8 cellular contexts compared by ENCODE assay signal in genomic region chr16:53130193-53131049, GRCh38.
A peak's percentile ranks its signal among the peaks of the same experiment; 100 is the strongest.
DNase-seq lines count a peak whose midpoint lies in the region; ATAC-seq and TF ChIP-seq lines count a peak whose summit lies in the region.

No MANE protein-coding gene starts in this region.

- no peaks in the 10 kb centered on the region for H3K27me3 Mint-ChIP-seq in Calu3 (ENCODE audit: unreplicated experiment)
- H3K27me3 Mint-ChIP-seq in endodermal cell (ENCODE audit: insufficient read depth) = no peaks in the 10 kb centered on the region
- no peaks in the 10 kb centered on the region for H3K27me3 Mint-ChIP-seq in mesothelial cell of epicardium (ENCODE audit: low read depth)

- H3K4me3 ChIP-seq in endodermal cell (ENCODE audit: low read length) = peak overlapping the region; percentile 83

- H3K9me3 Mint-ChIP-seq in Calu3 (ENCODE audit: low read depth, unreplicated experiment) = no peaks in the 10 kb centered on the region
- no peaks in the 10 kb centered on the region for H3K9me3 Mint-ChIP-seq in endodermal cell
- H3K9me3 Mint-ChIP-seq in mesothelial cell of epicardium = no peaks in the 10 kb centered on the region

- TF ChIP-seq CTCF in Calu3 (IDR thresholded peaks at IDR 0.05; ENCODE audit: unreplicated experiment) (peak; percentile 34), endodermal cell (conservative IDR thresholded peaks at IDR 0.05) (peak; percentile 72), mesothelial cell of epicardium (IDR thresholded peaks at IDR 0.05; ENCODE audit: unreplicated experiment) (peak; percentile 34)

- no TSS peak for BruUV-seq in Calu3 (replicated peaks; lab: Mats Ljungman, UMichigan)

- peaks cover 38% of the 10 kb centered on the region for H3K36me3 Mint-ChIP-seq in Calu3 (ENCODE audit: insufficient read depth, unreplicated experiment)
- no peaks in the 10 kb centered on the region for H3K36me3 Mint-ChIP-seq in endodermal cell (ENCODE audit: low read depth)
- H3K36me3 Mint-ChIP-seq in mesothelial cell of epicardium = no peaks in the 10 kb centered on the region

- H3K4me3 Mint-ChIP-seq in Calu3 (ENCODE audit: low read depth, unreplicated experiment) = peak overlapping the region; percentile 100
- peak overlapping the region; percentile 74 for H3K4me3 Mint-ChIP-seq in endodermal cell
- H3K4me3 Mint-ChIP-seq in mesothelial cell of epicardium = peak overlapping the region; percentile 74

- no peaks in the 10 kb centered on the region for H3K9me3 ChIP-seq in endodermal cell (ENCODE audit: control insufficient read depth, low read length)

- H3K27ac ChIP-seq in endodermal cell (ENCODE audit: low read depth, low read length) = peak overlapping the region; percentile 97

- CTCF ChIA-PET in Calu3 (lab: Charles Lee) = interaction anchor here (1.2 to 1.7 kb wide), 3 partner anchors 30 to 78 kb away, joined by 4 to 16 read pairs (median 7); partner anchors contain the start of gene CHD9

- intact Hi-C loops in Calu3 (cut with micrococcal nuclease; ENCODE audit: unreplicated experiment) = loop anchor here (1.0 to 10.0 kb wide), 3 partner anchors 76 to 154 kb away; partner anchors contain the start of gene CHD9

- DNase-seq in Calu3 (peak; percentile 98), HUDEP-2 (lab: John Stamatoyannopoulos, UW; ENCODE audit: unreplicated experiment in 76 of 76) (peak in 75 of 76 experiments; percentile 32 to 96 (median 91)), NOMO-1 treated with DMSO at 0.1 percent for 48 hours (lab: John Stamatoyannopoulos, UW; ENCODE audit: unreplicated experiment) (peak; percentile 94), endodermal cell (peak; percentile 97), mesothelial cell of epicardium (ENCODE audit: low spot score in 2 of 2, unreplicated experiment in 2 of 2) (peak; percentile 90 to 95)
- DNase-seq in activated CD8-positive, alpha-beta memory T cell treated with anti-CD3 and anti-CD28 coated beads, Interleukin-2, amount 50 U/mL, for 1 hour (ENCODE audit: extremely low read depth) = peak; percentile 91
- peak; percentile 89 to 95 for DNase-seq in stimulated activated CD8-positive, alpha-beta memory T cell treated with anti-CD3 and anti-CD28 coated beads, Interleukin-15, amount 100 ng/mL, for 4 hours (ENCODE audit: low read depth in 2 of 2)

- H3K27me3 ChIP-seq in endodermal cell (ENCODE audit: control insufficient read depth, insufficient read depth, low read length, poor library complexity, severe bottlenecking) = no peaks in the 10 kb centered on the region

- H3K4me1 ChIP-seq in endodermal cell (ENCODE audit: control insufficient read depth, insufficient read depth, low read length) = no peaks in the 10 kb centered on the region

- peak overlapping the region; percentile 79 for H3K9ac ChIP-seq in endodermal cell (ENCODE audit: extremely low read depth, low read length, poor library complexity, severe bottlenecking)

- H3K27ac Mint-ChIP-seq in Calu3 (ENCODE audit: unreplicated experiment) = peak overlapping the region; percentile 85
- peak overlapping the region; percentile 71 for H3K27ac Mint-ChIP-seq in endodermal cell
- peak overlapping the region; percentile 95 for H3K27ac Mint-ChIP-seq in mesothelial cell of epicardium

- ATAC-seq in GM21390 (IDR thresholded peaks at IDR 0.05; ENCODE audit: unreplicated experiment) = peak; percentile 82

- H3K4me1 Mint-ChIP-seq in Calu3 (ENCODE audit: low read depth, unreplicated experiment) (peaks cover 32% of the 10 kb centered on the region), endodermal cell (peaks cover 20% of the 10 kb centered on the region), mesothelial cell of epicardium (peaks cover 36% of the 10 kb centered on the region)

- 0 to 1% methylated on average over 34 to 109 of the region's 109 CpGs for WGBS in endodermal cell (ENCODE audit: insufficient coverage in 1 of 2, insufficient read length in 1 of 2), 2 experiments

- H3K36me3 ChIP-seq in endodermal cell (ENCODE audit: control insufficient read depth, insufficient read depth, low read length) = no peaks in the 10 kb centered on the region

Comparison
In these comparisons a context has a peak if more than half of its experiments do, and no peak if none do; other contexts are left out.
1. Peak in every context shown above with its lines: DNase-seq, ATAC-seq, H3K4me3 ChIP-seq and H3K27ac ChIP-seq.